Comparison of ENCODE assay signal across 27 cellular contexts in genomic region chr2:67669796-67670195, GRCh38.
"Had no signal": no experiment of that assay in that cellular context is flagged by ENCODE, and none has a peak within 500 bp of the region (broad histone marks: within the 10 kb centered on the region; RNA-seq: fewer than 3 reads in every experiment).

No MANE protein-coding gene starts in this region.

- H3K4me1 ChIP-seq: body of pancreas, colonic mucosa had no signal

- DNase-seq: activated B cell treated with CpG ODN at 0.5 μM for 24 hours; activated CD4-positive, alpha-beta T cell treated with anti-CD3 and anti-CD28 coated beads for 48 hours; activated CD4-positive, alpha-beta T cell treated with anti-CD3 and anti-CD28 coated beads, Interleukin-2, amount 50 U/mL, for 1 hour; activated CD4-positive, alpha-beta T cell treated with anti-CD3 and anti-CD28 coated beads, Interleukin-2, amount 50 U/mL, for 48 hours; activated CD8-positive, alpha-beta memory T cell treated with anti-CD3 and anti-CD28 coated beads for 24 hours; activated CD8-positive, alpha-beta T cell treated with anti-CD3 and anti-CD28 coated beads for 36 hours; activated effector memory CD4-positive, alpha-beta T cell treated with Interleukin-2 at 50 U/mL for 16 hours; activated naive CD4-positive, alpha-beta T cell treated with anti-CD3 and anti-CD28 coated beads for 36 hours; activated naive CD8-positive, alpha-beta T cell treated with anti-CD3 and anti-CD28 coated beads for 36 hours; activated naive CD8-positive, alpha-beta T cell treated with anti-CD3 and anti-CD28 coated beads, Interleukin-2, amount 50 U/mL, for 24 hours; activated T-cell treated with anti-CD3 and anti-CD28 coated beads, Interleukin-2, amount 50 U/mL, for 4 hours; adrenal gland; amygdala; aorta; body of pancreas; caudate nucleus; colonic mucosa; effector memory CD4-positive, alpha-beta T cell; endodermal cell; foreskin melanocyte; T-helper 1 cell; T-helper 17 cell; T1000; WERI-Rb-1 had no signal

- H3K9me3 ChIP-seq: adrenal gland, body of pancreas, colonic mucosa had no signal

- H3K27me3 ChIP-seq: adrenal gland, body of pancreas, colonic mucosa had no signal

- H3K36me3 ChIP-seq: adrenal gland, colonic mucosa, WERI-Rb-1 had no signal

- ATAC-seq: activated CD4-positive, CD25-positive, alpha-beta regulatory T cell treated with anti-CD3 and anti-CD28 coated beads, Interleukin-2, amount 50 U/mL, for 24 hours; activated CD8-positive, alpha-beta T cell treated with anti-CD3 and anti-CD28 coated beads for 36 hours; activated naive CD8-positive, alpha-beta T cell treated with anti-CD3 and anti-CD28 coated beads, Interleukin-2, amount 50 U/mL, for 24 hours; activated T-cell treated with anti-CD3 and anti-CD28 coated beads, Interleukin-2, amount 50 U/mL, for 4 hours; activated T-helper 17 cell treated with anti-CD3 and anti-CD28 coated beads, Interleukin-2, amount 50 U/mL, for 72 hours; body of pancreas; esophagus mucosa; T-helper 17 cell had no signal

- H3K4me3 ChIP-seq: adrenal gland, body of pancreas, colonic mucosa had no signal

- H3K27ac ChIP-seq: adrenal gland, body of pancreas, colonic mucosa, WERI-Rb-1 had no signal
